Comparison of ENCODE assay signal across 11 cellular contexts in the genomic region with DNA sequence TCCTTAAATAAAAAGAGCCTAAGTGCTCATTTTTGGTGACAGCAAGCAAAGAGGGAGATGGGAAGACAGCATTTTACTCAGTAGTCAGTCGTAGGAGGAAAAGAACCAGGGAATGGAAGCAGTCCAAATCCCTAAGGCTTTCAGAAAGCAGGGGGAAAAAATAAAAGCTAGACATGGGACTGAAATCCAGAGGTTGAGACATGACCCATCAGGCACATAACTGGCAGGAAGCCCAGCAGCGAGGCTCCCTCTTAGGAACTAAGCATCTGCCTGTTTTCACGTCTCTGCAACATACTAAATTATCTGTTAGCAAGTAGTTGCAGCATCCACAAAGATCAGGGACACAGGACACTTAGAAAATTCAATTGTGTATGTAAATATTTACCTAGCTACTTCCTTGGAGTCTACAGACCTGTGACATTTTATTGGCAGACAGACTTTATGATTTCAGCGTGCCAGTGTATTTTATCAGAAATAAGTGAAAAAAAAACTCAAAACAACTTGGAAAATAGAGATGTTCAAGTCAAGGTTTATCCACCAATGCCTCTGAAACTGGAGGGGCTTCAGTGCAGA.
DNase-seq lines count a peak whose midpoint lies in the region; ATAC-seq and TF ChIP-seq lines count a peak whose summit lies in the region.
"Had no signal": no experiment of that assay in that cellular context is flagged by ENCODE, and none has a peak within 500 bp of the region (broad histone marks: within the 10 kb centered on the region; RNA-seq: fewer than 3 reads in every experiment).

No MANE protein-coding gene starts in this region.

- peak in 1 of 2 donors; percentile 17 for TF ChIP-seq EP300 in tibial nerve (IDR thresholded peaks at IDR 0.05)

- no peak for TF ChIP-seq POLR2A in tibial nerve (IDR thresholded peaks at IDR 0.05)

- no peaks in the 10 kb centered on the region for H3K9me3 ChIP-seq in fibroblast of lung (ENCODE audit: control insufficient read depth, insufficient read depth, low read depth, low read length)
- no peaks in the 10 kb centered on the region for H3K9me3 ChIP-seq in mucosa of rectum (ENCODE audit: control insufficient read depth in 2 of 2, low read length in 2 of 2)
- H3K9me3 ChIP-seq in tibial nerve = no peaks in the 10 kb centered on the region

- no peak overlapping the region for H3K4me2 ChIP-seq in fibroblast of lung (ENCODE audit: extremely low read depth, insufficient read depth, low read length)

- H3K4me3 ChIP-seq in fibroblast of lung (replicated peaks in 1 of 4; ENCODE audit: control extremely low read depth in 1 of 4, insufficient read depth in 1 of 4, low read depth in 3 of 4, low read length in 4 of 4) (no peak overlapping the region), mucosa of rectum (ENCODE audit: low read length in 2 of 2) (peak overlapping the region; percentile 13 to 17), tibial nerve (no peak overlapping the region)

- H3K79me2 ChIP-seq in fibroblast of lung (ENCODE audit: control insufficient read depth, insufficient read depth, low read length) = no peaks in the 10 kb centered on the region

- H3K9ac ChIP-seq in fibroblast of lung (ENCODE audit: insufficient read depth, low read length) (no peak overlapping the region), mucosa of rectum (ENCODE audit: low read depth in 1 of 2, low read length in 2 of 2) (peak overlapping the region in 1 of 2 donors; percentile 33)

- H3K27me3 ChIP-seq in fibroblast of lung (ENCODE audit: control insufficient read depth, insufficient read depth, low read length) (no peaks in the 10 kb centered on the region), mucosa of rectum (ENCODE audit: control insufficient read depth in 2 of 2, insufficient read depth in 2 of 2, low read length in 2 of 2) (no peaks in the 10 kb centered on the region), tibial nerve (no peaks in the 10 kb centered on the region)

- H3K4me1 ChIP-seq in fibroblast of lung (ENCODE audit: control insufficient read depth, extremely low read depth, insufficient read depth, low read length) (peaks cover 18% of the 10 kb centered on the region), mucosa of rectum (ENCODE audit: control insufficient read depth in 2 of 2, insufficient read depth in 2 of 2, low read length in 2 of 2) (peaks cover 13 to 30% of the 10 kb centered on the region in 2 donors), tibial nerve (peaks cover 0 to 33% (median 23%) of the 10 kb centered on the region in 4 donors)

- peak overlapping the region; percentile 7 for H2AFZ ChIP-seq in fibroblast of lung (ENCODE audit: low read length)

- H3K36me3 ChIP-seq in fibroblast of lung (ENCODE audit: control insufficient read depth, insufficient read depth, low read length) (no peaks in the 10 kb centered on the region), mucosa of rectum (ENCODE audit: control insufficient read depth in 2 of 2, insufficient read depth in 2 of 2, low read length in 2 of 2) (no peaks in the 10 kb centered on the region), tibial nerve (no peaks in the 10 kb centered on the region)

- DNase-seq in RPMI7951 (ENCODE audit: low read depth) = peak; percentile 78
- DNase-seq in fibroblast of lung (ENCODE audit: low read depth in 2 of 2) = peak; percentile 42 to 96
- peak; percentile 46 to 53 for DNase-seq in tibial nerve (ENCODE audit: low spot score in 2 of 2)
- DNase-seq in C1 segment of cervical spinal cord (lab: John Stamatoyannopoulos, UW) = no peak
- DNase-seq in NCI-H1048 (lab: John Stamatoyannopoulos, UW) = no peak
- DNase-seq in DMS153 treated with DMSO at 0.1 percent for 48 hours (lab: John Stamatoyannopoulos, UW; ENCODE audit: unreplicated experiment) = no peak
- DNase-seq: foreskin melanocyte, KG1, NCI-H82 had no signal

- TF ChIP-seq CTCF in fibroblast of lung (conservative IDR thresholded peaks at IDR 0.05 in 1 of 2, IDR thresholded peaks at IDR 0.05 in 1 of 2; ENCODE audit: low read depth in 1 of 2, low read length in 2 of 2) (no peak), tibial nerve (IDR thresholded peaks at IDR 0.05) (no peak)

- no peaks in the 10 kb centered on the region for H4K20me1 ChIP-seq in fibroblast of lung (ENCODE audit: control insufficient read depth, extremely low read depth, insufficient read depth, low read length)

- 22 to 23% methylated on average over 4 of the region's 4 CpGs for WGBS in tibial nerve, 2 donors

- H3K27ac ChIP-seq in fibroblast of lung (ENCODE audit: insufficient read depth, low read length) (no peak overlapping the region), mucosa of rectum (ENCODE audit: low read depth in 2 of 2, low read length in 2 of 2) (peak overlapping the region; percentile 87 to 94), tibial nerve (peak overlapping the region in 3 of 4 donors; percentile 62 to 80 (median 73))

- no peak for ATAC-seq in HG03135 (IDR thresholded peaks at IDR 0.05; ENCODE audit: unreplicated experiment)

Comparison
In these comparisons a context has a peak if more than half of its experiments do, and no peak if none do; other contexts are left out.
1. DNase-seq: peak in RPMI7951 (single experiment), fibroblast of lung (2 of 2) and tibial nerve (2 of 2); none in C1 segment of cervical spinal cord (0 of 14), NCI-H1048 (single experiment) and DMS153 treated with DMSO at 0.1 percent for 48 hours (single experiment).
2. H3K4me3 ChIP-seq: peak in mucosa of rectum (2 of 2); none in fibroblast of lung (0 of 4) and tibial nerve (0 of 4).